16 cellular contexts compared by ENCODE assay signal in genomic region chr20:51042657-51043247, GRCh38. TPM values are rescaled to one million over a fixed set of nuclear protein-coding genes. Genes with fewer than 3 reads are reported as not detected.
DNase-seq lines count a peak whose midpoint lies in the region; ATAC-seq and TF ChIP-seq lines count a peak whose summit lies in the region.
"Had no signal": no experiment of that assay in that cellular context is flagged by ENCODE, and none has a peak within 500 bp of the region (broad histone marks: within the 10 kb centered on the region; RNA-seq: fewer than 3 reads in every experiment).

No MANE protein-coding gene starts in this region.

- no peak overlapping the region for H2AFZ ChIP-seq in Loucy (ENCODE audit: low read length)

- no peak overlapping the region for H3K27ac Mint-ChIP-seq in nephron progenitor cell
- no peak overlapping the region for H3K27ac Mint-ChIP-seq in natural killer cell treated with Interleukin-12 subunit alpha and Interleukin-12 subunit beta and Interleukin-15 and Interleukin-18, amount 100 ng/mL, for 72 hours
- H3K27ac Mint-ChIP-seq: activated CD8-positive, alpha-beta T cell treated with anti-CD3 and anti-CD28 coated beads, Interleukin-2, amount 10 ng/mL, durations not matched to agents 7 days and 5 days; CD8-positive, alpha-beta memory T cell had no signal

- no peak for TF ChIP-seq EP300 in stomach (IDR thresholded peaks at IDR 0.05)

- H3K4me3 ChIP-seq in Loucy (ENCODE audit: low read length, poor library complexity, severe bottlenecking) (no peak overlapping the region), choroid plexus epithelial cell (ENCODE audit: low read depth, low read length) (no peak overlapping the region), stomach (no peak overlapping the region)
- H3K4me3 ChIP-seq: skin epidermis had no signal

- no peaks in the 10 kb centered on the region for H3K9me2 ChIP-seq in Loucy (replicated peaks; ENCODE audit: low read depth, low read length)

- no peaks in the 10 kb centered on the region for H3K36me3 ChIP-seq in Loucy (ENCODE audit: insufficient read depth, low read length)
- no peaks in the 10 kb centered on the region for H3K36me3 ChIP-seq in stomach
- H3K36me3 ChIP-seq: neutrophil had no signal

- peaks cover 17% of the 10 kb centered on the region for H3K9me3 Mint-ChIP-seq in nephron progenitor cell
- no peaks in the 10 kb centered on the region for H3K9me3 Mint-ChIP-seq in natural killer cell treated with Interleukin-12 subunit alpha and Interleukin-12 subunit beta and Interleukin-15 and Interleukin-18, amount 100 ng/mL, for 72 hours

- no peak overlapping the region for H3K27ac ChIP-seq in stomach
- H3K27ac ChIP-seq: neutrophil, skin epidermis had no signal

- no peak for ATAC-seq in natural killer cell treated with Interleukin-12 subunit alpha and Interleukin-12 subunit beta and Interleukin-15 and Interleukin-18, amount 100 ng/mL, for 72 hours
- ATAC-seq in HG03196 (IDR thresholded peaks at IDR 0.05; ENCODE audit: unreplicated experiment) (no peak), HG03159 (IDR thresholded peaks at IDR 0.05; ENCODE audit: unreplicated experiment) (no peak)
- ATAC-seq: activated CD8-positive, alpha-beta T cell treated with anti-CD3 and anti-CD28 coated beads, Interleukin-2, amount 10 ng/mL, durations not matched to agents 7 days and 5 days had no signal

- H3K27me3 Mint-ChIP-seq in nephron progenitor cell (ENCODE audit: low read depth, poor library complexity), result peaks cover 3% of the 10 kb centered on the region
- peaks cover 0 to 10% of the 10 kb centered on the region in 2 donors for H3K27me3 Mint-ChIP-seq in natural killer cell treated with Interleukin-12 subunit alpha and Interleukin-12 subunit beta and Interleukin-15 and Interleukin-18, amount 100 ng/mL, for 72 hours

- no peak for TF ChIP-seq POLR2A in stomach (IDR thresholded peaks at IDR 0.05)

- WGBS in stomach, 5 donors, result 59 to 85% (median 65%) methylated on average over 3 to 7 of the region's 7 CpGs

- H3K79me2 ChIP-seq in Loucy (ENCODE audit: insufficient read depth, low read length), result no peaks in the 10 kb centered on the region

- DNase-seq in ELF-1 (ENCODE audit: low read depth, low spot score) (peak; percentile 55), choroid plexus epithelial cell (ENCODE audit: low read depth) (no peak), nephron progenitor cell (no peak), stomach (no peak)
- DNase-seq in natural killer cell treated with Interleukin-12 subunit alpha and Interleukin-12 subunit beta and Interleukin-15 and Interleukin-18, amount 100 ng/mL, for 72 hours (ENCODE audit: low spot score), result no peak
- DNase-seq: activated CD8-positive, alpha-beta T cell treated with anti-CD3 and anti-CD28 coated beads, Interleukin-2, amount 10 ng/mL, durations not matched to agents 7 days and 5 days; CD8-positive, alpha-beta memory T cell; hypothalamus; NCI-H1092; NCI-H510A treated with DMSO at 0.1 percent for 48 hours; Right ventricle myocardium superior had no signal

- no peaks in the 10 kb centered on the region for H3K27me3 ChIP-seq in Loucy (ENCODE audit: insufficient read depth, low read length, poor library complexity, severe bottlenecking)
- H3K27me3 ChIP-seq in stomach, result peaks cover 0 to 37% (median 4%) of the 10 kb centered on the region in 3 donors
- H3K27me3 ChIP-seq: neutrophil had no signal

- intact Hi-C loops in stomach (cut with DNase I; ENCODE audit: low total_unique reads), result no loop called here

- H3K9ac ChIP-seq in Loucy (ENCODE audit: low read depth, low read length, poor library complexity, severe bottlenecking), result no peak overlapping the region

- H3K4me3 Mint-ChIP-seq in nephron progenitor cell, result no peak overlapping the region
- H3K4me3 Mint-ChIP-seq in natural killer cell treated with Interleukin-12 subunit alpha and Interleukin-12 subunit beta and Interleukin-15 and Interleukin-18, amount 100 ng/mL, for 72 hours, result no peak overlapping the region
- H3K4me3 Mint-ChIP-seq: activated CD8-positive, alpha-beta T cell treated with anti-CD3 and anti-CD28 coated beads, Interleukin-2, amount 10 ng/mL, durations not matched to agents 7 days and 5 days; CD8-positive, alpha-beta memory T cell had no signal

- no peaks in the 10 kb centered on the region for H3K4me1 Mint-ChIP-seq in nephron progenitor cell
- H3K4me1 Mint-ChIP-seq in natural killer cell treated with Interleukin-12 subunit alpha and Interleukin-12 subunit beta and Interleukin-15 and Interleukin-18, amount 100 ng/mL, for 72 hours (ENCODE audit: low read depth in 2 of 2), result no peaks in the 10 kb centered on the region
- H3K4me1 Mint-ChIP-seq: CD8-positive, alpha-beta memory T cell had no signal

- H3K4me1 ChIP-seq in Loucy (ENCODE audit: insufficient read depth, low read length, poor library complexity, severe bottlenecking), result no peaks in the 10 kb centered on the region
- H3K4me1 ChIP-seq in stomach, result no peaks in the 10 kb centered on the region

- H4K20me1 ChIP-seq in Loucy (ENCODE audit: insufficient read depth, low read length, poor library complexity, severe bottlenecking), result no peaks in the 10 kb centered on the region

- H3K4me2 ChIP-seq in Loucy (ENCODE audit: low read depth, low read length, poor library complexity, severe bottlenecking), result no peak overlapping the region

- H3F3A ChIP-seq in Loucy (ENCODE audit: low read depth), result no peaks in the 10 kb centered on the region

- no peaks in the 10 kb centered on the region for H3K36me3 Mint-ChIP-seq in nephron progenitor cell (ENCODE audit: low read depth)
- no peaks in the 10 kb centered on the region for H3K36me3 Mint-ChIP-seq in natural killer cell treated with Interleukin-12 subunit alpha and Interleukin-12 subunit beta and Interleukin-15 and Interleukin-18, amount 100 ng/mL, for 72 hours
- H3K36me3 Mint-ChIP-seq: CD8-positive, alpha-beta memory T cell had no signal

- TF ChIP-seq CTCF in Loucy (conservative IDR thresholded peaks at IDR 0.05; ENCODE audit: low read length) (peak; percentile 31; the same call in 1 of the 2 replicates), choroid plexus epithelial cell (conservative IDR thresholded peaks at IDR 0.05; ENCODE audit: low read depth, low read length) (peak; percentile 36), nephron progenitor cell (IDR thresholded peaks at IDR 0.05) (peak; percentile 27), stomach (IDR thresholded peaks at IDR 0.05) (no peak)

- H3K9me3 ChIP-seq in Loucy (ENCODE audit: insufficient read depth, low read depth, low read length), result no peaks in the 10 kb centered on the region
- peaks cover 0 to 10% (median 7%) of the 10 kb centered on the region in 4 donors for H3K9me3 ChIP-seq in stomach
- H3K9me3 ChIP-seq: neutrophil had no signal

RNA-seq across cellular contexts. Expression of gene KCNG1, which starts 19.8 kb away (rescaled TPM):
- not detected for total RNA-seq in natural killer cell treated with Interleukin-12 subunit alpha and Interleukin-12 subunit beta and Interleukin-15 and Interleukin-18, amount 100 ng/mL, for 72 hours
- 10 to 100 TPM in 1 of 5 donors, 1 to 10 TPM in 1, not detected in 3; 2.2 to 11.9 TPM for total RNA-seq in stomach
- polyA plus RNA-seq in stomach, result 1 to 10 TPM in 1 of 3 donors, under 1 TPM in 1, not detected in 1; 0.19 to 3.3 TPM
- total RNA-seq: activated CD8-positive, alpha-beta T cell treated with anti-CD3 and anti-CD28 coated beads, Interleukin-2, amount 10 ng/mL, durations not matched to agents 7 days and 5 days had no signal
- polyA plus RNA-seq: CD8-positive, alpha-beta memory T cell had no signal

Comparison
In these comparisons a context has a peak if more than half of its experiments do, and no peak if none do; other contexts are left out.
1. CTCF ChIP-seq: peak in Loucy (single experiment), choroid plexus epithelial cell (single experiment) and nephron progenitor cell (single experiment); none in stomach (0 of 7).